Comparison of ENCODE assay signal across 8 cellular contexts in the genomic region with DNA sequence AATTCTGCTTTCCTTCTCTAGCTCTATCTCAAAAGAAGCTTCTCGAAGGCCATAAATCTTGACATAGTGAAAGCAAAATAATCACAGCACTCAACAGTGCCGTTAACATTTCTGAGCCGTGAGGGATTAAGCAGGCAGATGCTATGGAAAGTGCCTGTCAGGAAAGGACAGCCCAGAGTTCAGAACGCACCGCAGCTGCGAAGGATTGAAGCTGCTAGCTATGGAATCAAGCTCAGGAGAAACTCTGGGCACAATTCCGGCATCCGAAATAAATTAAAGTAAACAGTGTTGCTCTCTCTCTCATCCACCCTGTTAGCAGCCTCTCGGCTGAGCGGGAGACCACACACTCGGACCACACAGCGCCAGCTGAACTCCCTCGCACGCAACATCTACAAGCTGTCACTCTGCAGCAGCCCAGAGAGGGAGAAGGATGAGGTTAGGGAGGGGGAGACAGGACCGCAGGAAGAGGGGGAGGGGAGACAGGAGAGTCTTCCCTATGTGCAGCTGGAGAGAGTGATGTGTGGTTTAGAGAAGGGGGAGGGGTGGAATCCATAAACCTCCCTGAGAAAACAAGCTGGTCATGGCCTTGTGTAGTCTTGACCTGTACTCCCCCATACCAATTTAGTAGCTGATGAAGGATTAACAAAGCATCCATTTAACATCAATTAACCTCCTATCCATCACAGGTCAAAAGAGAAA. TPM values are rescaled to one million over a fixed set of nuclear protein-coding genes. Genes with fewer than 3 reads are reported as not detected.
A peak's percentile ranks its signal among the peaks of the same experiment; 100 is the strongest.
DNase-seq lines count a peak whose midpoint lies in the region; ATAC-seq, FAIRE-seq and TF ChIP-seq lines count a peak whose summit lies in the region.
"Had no signal": no experiment of that assay in that cellular context is flagged by ENCODE, and none has a peak within 500 bp of the region (broad histone marks: within the 10 kb centered on the region; RNA-seq: fewer than 3 reads in every experiment).

No MANE protein-coding gene starts in this region.

- H4K20me1 ChIP-seq in GM12878 (ENCODE audit: control insufficient read depth, insufficient read depth), result no peaks in the 10 kb centered on the region
- no peaks in the 10 kb centered on the region for H4K20me1 ChIP-seq in HepG2 (ENCODE audit: insufficient read depth, low read length)

- no peaks in the 10 kb centered on the region for H3K9me3 ChIP-seq in GM12878 (replicated peaks; ENCODE audit: control insufficient read depth, insufficient read depth, low read length)
- no peaks in the 10 kb centered on the region for H3K9me3 ChIP-seq in HepG2 (ENCODE audit: low read length)
- no peaks in the 10 kb centered on the region for H3K9me3 ChIP-seq in aorta (ENCODE audit: control insufficient read depth, low read length)

- H3K27me3 ChIP-seq in GM12878 (replicated peaks in 1 of 2; ENCODE audit: control insufficient read depth in 2 of 2, insufficient read depth in 2 of 2, low read length in 1 of 2) (no peaks in the 10 kb centered on the region), HepG2 (ENCODE audit: control insufficient read depth in 1 of 2, insufficient read depth in 2 of 2, low read length in 2 of 2) (no peaks in the 10 kb centered on the region), aorta (ENCODE audit: control insufficient read depth in 1 of 2, insufficient read depth in 2 of 2, low read length in 1 of 2) (no peaks in the 10 kb centered on the region)

- TF ChIP-seq CTCF in GM12878 (IDR thresholded peaks at IDR 0.05 in 2 of 3, conservative IDR thresholded peaks at IDR 0.05 in 1 of 3; ENCODE audit: control insufficient read depth in 2 of 3, extremely low read depth in 1 of 3, insufficient read depth in 1 of 3, low read depth in 3 of 3, low read length in 3 of 3) (no peak), HepG2 (CRISPR knock-in tag; IDR thresholded peaks at IDR 0.05) (no peak)

- TF ChIP-seq POLR2A in GM12878 (IDR thresholded peaks at IDR 0.05; ENCODE audit: low read depth, low read length) (no peak), HepG2 (IDR thresholded peaks at IDR 0.05; ENCODE audit: insufficient read depth in 1 of 2, low read depth in 2 of 2, low read length in 2 of 2) (no peak)

- H3K79me2 ChIP-seq in GM12878 (ENCODE audit: control insufficient read depth, insufficient read depth, low read length) (peaks cover 17% of the 10 kb centered on the region), HepG2 (ENCODE audit: insufficient read depth, low read length) (peaks cover 25% of the 10 kb centered on the region)

- intact Hi-C loops in GM12878 (cut with micrococcal nuclease; ENCODE audit: unreplicated experiment) (no loop called here), HepG2 (cut with micrococcal nuclease; ENCODE audit: unreplicated experiment) (no loop called here), aorta (cut with DNase I) (no loop called here)

- WGBS in GM12878 (ENCODE audit: insufficient coverage, insufficient replicate concordance, low lambda C conversion rate, missing lambda C conversion rate), result 94% methylated on average over 15 of the region's 15 CpGs
- WGBS in HepG2 (ENCODE audit: low lambda C conversion rate), result 91% methylated on average over 15 of the region's 15 CpGs
- 56 to 67% methylated on average over 15 of the region's 15 CpGs for WGBS in aorta, 2 donors

- DNase-seq in GM04504 (ENCODE audit: low read depth) (peak; percentile 42), NCI-H146 treated with DMSO at 0.1 percent for 48 hours (lab: John Stamatoyannopoulos, UW; ENCODE audit: unreplicated experiment) (peak; percentile 42), GM12878 (ENCODE audit: low read depth, low spot score) (no peak), HepG2 (ENCODE audit: low spot score) (no peak), aorta (no peak)
- DNase-seq: activated B cell treated with CpG ODN at 0.5 μM for 24 hours had no signal

- no TSS peak for BruUV-seq in GM12878 (replicated peaks; lab: Mats Ljungman, UMichigan)
- BruUV-seq in HepG2 (replicated peaks; lab: Mats Ljungman, UMichigan), result no TSS peak

- SMC1A ChIA-PET in GM12878 (lab: Charles Lee; ENCODE audit: uncharacterized antibody, unreplicated experiment), result interaction anchor here (0.9 to 3.7 kb wide), 12 partner anchors 8 to 90 kb away, joined by 3 to 17 read pairs (median 4); no protein-coding TSS in a partner anchor

- FAIRE-seq in GM12878 (lab: Jason Lieb, UNC) (no peak), HepG2 (lab: Jason Lieb, UNC) (no peak)

- H3K9ac ChIP-seq in GM12878 (ENCODE audit: control insufficient read depth, insufficient read depth, low read length) (no peak overlapping the region), HepG2 (ENCODE audit: insufficient read depth, low read depth, low read length) (no peak overlapping the region)

- TF ChIP-seq RAD21 in GM12878 (IDR thresholded peaks at IDR 0.05; ENCODE audit: insufficient read depth, low read depth, low read length) (no peak), HepG2 (CRISPR knock-in tag; IDR thresholded peaks at IDR 0.05) (no peak)

- H3K27ac ChIP-seq in GM12878 (ENCODE audit: control insufficient read depth, insufficient read depth) (peak overlapping the region; percentile 5), HepG2 (ENCODE audit: extremely low read length, insufficient read depth, low read length) (no peak overlapping the region), aorta (ENCODE audit: low read depth in 1 of 2, low read length in 2 of 2) (no peak overlapping the region)

- peaks cover 12% of the 10 kb centered on the region for H3K4me1 ChIP-seq in GM12878 (ENCODE audit: control insufficient read depth, insufficient read depth, low read length)
- peaks cover 6% of the 10 kb centered on the region; the same call in 1 of the 2 replicates for H3K4me1 ChIP-seq in HepG2 (ENCODE audit: insufficient read depth, low read length)
- H3K4me1 ChIP-seq in aorta (ENCODE audit: control insufficient read depth in 1 of 2, insufficient read depth in 2 of 2, low read length in 2 of 2), result peaks cover 0 to 1% of the 10 kb centered on the region in 2 donors

- ATAC-seq in GM12878 (no peak), HepG2 (no peak), aorta (ENCODE audit: low FRiP score) (peak; percentile 44), GM21619 (IDR thresholded peaks at IDR 0.05; ENCODE audit: unreplicated experiment) (no peak), GM21723 (IDR thresholded peaks at IDR 0.05; ENCODE audit: unreplicated experiment) (no peak)

- H3K36me3 ChIP-seq in GM12878 (ENCODE audit: control insufficient read depth in 2 of 2, insufficient read depth in 2 of 2, low read length in 1 of 2), result peaks cover 2 to 8% of the 10 kb centered on the region in 2 experiments; a peak in 2 of 4 replicates
- H3K36me3 ChIP-seq in HepG2 (replicated peaks in 1 of 2; ENCODE audit: control insufficient read depth in 1 of 2, insufficient read depth in 2 of 2, low read length in 2 of 2), result no peaks in the 10 kb centered on the region; a peak in 1 of 5 replicates
- no peaks in the 10 kb centered on the region for H3K36me3 ChIP-seq in aorta (ENCODE audit: control insufficient read depth in 1 of 2, insufficient read depth in 2 of 2, low read length in 1 of 2)

- CTCF ChIA-PET in GM12878 (lab: Yijun Ruan, JAX) (interaction anchor here (0.9 to 1.6 kb wide), 8 partner anchors 11 to 457 kb away, joined by 3 to 6 read pairs (median 4); no protein-coding TSS in a partner anchor), HepG2 (lab: Yijun Ruan, JAX; ENCODE audit: low intra/inter-chr PET ratio, low total read pairs) (no interaction called here)

- H3K4me2 ChIP-seq in GM12878 (ENCODE audit: control insufficient read depth, insufficient read depth) (peak overlapping the region; percentile 86), HepG2 (ENCODE audit: low read depth, low read length) (no peak overlapping the region)

- in situ Hi-C loops in GM12878 (cut with MboI) (no loop called here), HepG2 (cut with HindIII; ENCODE audit: extremely low pct_ligation_motif_present, low pct_unique_long_range_greater_than_20kb) (no loop called here)

- no peak for TF ChIP-seq EP300 in GM12878 (IDR thresholded peaks at IDR 0.05; ENCODE audit: borderline replicate concordance in 1 of 2, control insufficient read depth in 1 of 2, low read depth in 2 of 2, low read length in 2 of 2)
- no peak for TF ChIP-seq EP300 in HepG2 (IDR thresholded peaks at IDR 0.05; ENCODE audit: low read depth in 2 of 2, low read length in 2 of 2)
- TF ChIP-seq EP300 in HepG2 (CRISPR knock-in tag; IDR thresholded peaks at IDR 0.05; ENCODE audit: borderline replicate concordance), result no peak

- H3K4me3 ChIP-seq in GM12878 (peak overlapping the region; percentile 59), HepG2 (replicated peaks in 1 of 3; ENCODE audit: insufficient read depth in 1 of 3, low read depth in 2 of 3, low read length in 3 of 3) (no peak overlapping the region), aorta (ENCODE audit: low read length in 2 of 2) (no peak overlapping the region)

- POLR2A ChIA-PET in GM12878 (lab: Charles Lee) (interaction anchor here (0.9 to 1.9 kb wide), 3 partner anchors 9 to 23 kb away, joined by 3 to 10 read pairs (median 3); partner anchors contain the start of gene EXOC2), HepG2 (lab: Yijun Ruan, JAX) (interaction anchor here (1.3 kb wide), 1 partner anchor 9 kb away, joined by 5 read pairs; the partner anchor contains the start of gene EXOC2)

- no peak overlapping the region for H2AFZ ChIP-seq in GM12878 (ENCODE audit: control insufficient read depth, low read depth, low read length)
- H2AFZ ChIP-seq in HepG2 (ENCODE audit: low read length), result no peak overlapping the region

- RAD21 ChIA-PET in GM12878 (lab: Charles Lee; ENCODE audit: unreplicated experiment), result interaction anchor here (0.7 to 1.6 kb wide), 2 partner anchors 54 to 495 kb away, joined by 3 to 4 read pairs; no protein-coding TSS in a partner anchor

RNA-seq across cellular contexts. Expression of gene EXOC2, which starts 9.0 kb away (rescaled TPM):
- total RNA-seq in GM12878 (2013; cell fraction: nucleolus; rRNA removed), result 51.2 and 56.7 TPM in 2 replicates
- total RNA-seq in GM12878 (2014; rRNA removed) (21.9 and 26.2 TPM in 2 replicates), GM12878 (2014; rRNA removed; fragmentation: Illumina TruSeq; extraction: Trizol) (22.0 and 22.3 TPM in 2 replicates), GM12878 (2021) (19.0 and 22.1 TPM in 2 replicates), HepG2 (2016; rRNA removed; fragmentation: Illumina TruSeq; extraction: Trizol) (22.9 and 36.6 TPM in 2 replicates), aorta (10 to 100 TPM; 18.0 to 22.8 TPM)
- 8.7 TPM for polyA plus RNA-seq in GM12878 (2011; ENCODE audit: low read depth)
- polyA plus RNA-seq in GM12878 (2011; rRNA removed) (24.8 and 30.0 TPM in 2 replicates), GM12878 (2014; fragmentation: Illumina TruSeq; extraction: Trizol) (19.5 and 20.7 TPM in 2 replicates), GM12878 (2014; fragmentation: Nextera tagmentation; extraction: Ambion mirVana) (10 to 100 TPM in 1 of 2 experiments, 1 to 10 TPM in 1; 8.7 to 11.6 TPM), GM12878 (2014; rRNA removed) (12.8 and 15.6 TPM in 2 replicates), GM12878 (2016; fragmentation: Nextera tagmentation; extraction: Ambion mirVana) (10 to 100 TPM; 29.3 to 32.8 TPM), HepG2 (2011; rRNA removed) (12.6 and 12.9 TPM in 2 replicates), aorta (1 to 10 TPM; 3.4 to 5.4 TPM)
- 17.4 and 18.2 TPM in 2 replicates for polyA plus RNA-seq in GM12878 (2011; cell fraction: cytosol; rRNA removed)
- polyA plus RNA-seq in GM12878 (2011; cell fraction: nucleus; rRNA removed), result 17.1 and 19.3 TPM in 2 replicates
- 10.6 and 10.9 TPM in 2 replicates for polyA plus RNA-seq in GM12878 (2012)
- polyA minus RNA-seq in GM12878 (2011; rRNA and poly(A)+ RNA removed), result 47.2 and 48.8 TPM in 2 replicates
- 13.1 and 14.5 TPM in 2 replicates for polyA minus RNA-seq in GM12878 (2011; cell fraction: cytosol; rRNA and poly(A)+ RNA removed)
- 23.6 and 36.8 TPM in 2 replicates for polyA minus RNA-seq in GM12878 (2011; cell fraction: nucleus; rRNA and poly(A)+ RNA removed)
- 6.8 and 7.3 TPM in 2 replicates for total RNA-seq in HepG2 (2016; cell fraction: cytosol; rRNA removed; fragmentation: Illumina TruSeq; extraction: Trizol; ENCODE audit: low read depth)
- total RNA-seq in HepG2 (2016; cell fraction: insoluble cytoplasmic fraction; rRNA removed; fragmentation: Illumina TruSeq; extraction: Trizol), result 22.6 and 31.6 TPM in 2 replicates
- total RNA-seq in HepG2 (2016; cell fraction: membrane; rRNA removed; fragmentation: Illumina TruSeq; extraction: Trizol), result 7.4 and 8.0 TPM in 2 replicates
- total RNA-seq in HepG2 (2016; cell fraction: nucleus; rRNA removed; fragmentation: Illumina TruSeq; extraction: Trizol), result 22.2 and 23.8 TPM in 2 replicates
- polyA plus RNA-seq in HepG2 (2011; cell fraction: cytosol; rRNA removed), result 9.3 and 11.0 TPM in 2 replicates
- polyA plus RNA-seq in HepG2 (2011; cell fraction: nucleus; rRNA removed), result 14.9 and 16.2 TPM in 2 replicates
- 10.6 and 14.3 TPM in 2 replicates for polyA plus RNA-seq in HepG2 (2012)
- polyA plus RNA-seq in HepG2 (2016; cell fraction: cytosol; fragmentation: Illumina TruSeq; extraction: Trizol; ENCODE audit: low read depth), result 3.4 and 4.8 TPM in 2 replicates
- polyA plus RNA-seq in HepG2 (2016; cell fraction: insoluble cytoplasmic fraction; fragmentation: Illumina TruSeq; extraction: Trizol; ENCODE audit: low read depth), result 23.3 and 23.8 TPM in 2 replicates
- polyA plus RNA-seq in HepG2 (2016; cell fraction: membrane; fragmentation: Illumina TruSeq; extraction: Trizol; ENCODE audit: low read depth), result 3.8 and 4.6 TPM in 2 replicates
- polyA plus RNA-seq in HepG2 (2016; cell fraction: nucleus; fragmentation: Illumina TruSeq; extraction: Trizol; ENCODE audit: insufficient read depth, low read depth), result 17.0 and 17.2 TPM in 2 replicates
- 28.4 and 31.4 TPM in 2 replicates for polyA minus RNA-seq in HepG2 (2011; rRNA and poly(A)+ RNA removed; ENCODE audit: low replicate concordance)
- 19.6 and 19.7 TPM in 2 replicates for polyA minus RNA-seq in HepG2 (2011; cell fraction: cytosol; rRNA and poly(A)+ RNA removed)
- polyA minus RNA-seq in HepG2 (2011; cell fraction: nucleus; rRNA and poly(A)+ RNA removed), result 41.3 and 44.3 TPM in 2 replicates

RNA-seq across cellular contexts. Expression of gene HUS1B, which starts 27.0 kb away (rescaled TPM):
- total RNA-seq in GM12878 (2013; cell fraction: nucleolus; rRNA removed), result 12.0 and 15.1 TPM in 2 replicates
- 0.68 and 1.1 TPM in 2 replicates for total RNA-seq in GM12878 (2014; rRNA removed)
- 0.27 and 0.51 TPM in 2 replicates for total RNA-seq in GM12878 (2014; rRNA removed; fragmentation: Illumina TruSeq; extraction: Trizol)
- total RNA-seq in GM12878 (2021), result 0.45 and 1.3 TPM in 2 replicates
- polyA plus RNA-seq in GM12878 (2011; ENCODE audit: low read depth), result not detected
- polyA plus RNA-seq in GM12878 (2011; rRNA removed), result 0.11 and 0.24 TPM in 2 replicates
- 0.19 and 0.53 TPM in 2 replicates for polyA plus RNA-seq in GM12878 (2011; cell fraction: cytosol; rRNA removed)
- 1.1 and 1.5 TPM in 2 replicates for polyA plus RNA-seq in GM12878 (2011; cell fraction: nucleus; rRNA removed)
- polyA plus RNA-seq in GM12878 (2012), result 0.27 and 0.42 TPM in 2 replicates
- 0.13 TPM in 1 of 2 replicates, not detected in the other for polyA plus RNA-seq in GM12878 (2014; fragmentation: Illumina TruSeq; extraction: Trizol)
- not detected for polyA plus RNA-seq in GM12878 (2014; fragmentation: Nextera tagmentation; extraction: Ambion mirVana)
- polyA plus RNA-seq in GM12878 (2014; rRNA removed), result 1.0 TPM in 1 of 2 replicates, not detected in the other
- polyA plus RNA-seq in GM12878 (2016; fragmentation: Nextera tagmentation; extraction: Ambion mirVana), result 1 to 10 TPM in 1 of 2 experiments, under 1 TPM in 1; 0.86 to 1.1 TPM
- 1.0 TPM in 1 of 2 replicates, not detected in the other for polyA minus RNA-seq in GM12878 (2011; rRNA and poly(A)+ RNA removed)
- 1.6 TPM in 1 of 2 replicates, not detected in the other for polyA minus RNA-seq in GM12878 (2011; cell fraction: cytosol; rRNA and poly(A)+ RNA removed)
- 3.0 and 10.3 TPM in 2 replicates for polyA minus RNA-seq in GM12878 (2011; cell fraction: nucleus; rRNA and poly(A)+ RNA removed)
- 0.40 TPM in 1 of 2 replicates, not detected in the other for total RNA-seq in HepG2 (2016; rRNA removed; fragmentation: Illumina TruSeq; extraction: Trizol)
- total RNA-seq in HepG2 (2016; cell fraction: cytosol; rRNA removed; fragmentation: Illumina TruSeq; extraction: Trizol; ENCODE audit: low read depth), result not detected in 2 replicates
- total RNA-seq in HepG2 (2016; cell fraction: insoluble cytoplasmic fraction; rRNA removed; fragmentation: Illumina TruSeq; extraction: Trizol), result 0.31 and 0.50 TPM in 2 replicates
- total RNA-seq in HepG2 (2016; cell fraction: membrane; rRNA removed; fragmentation: Illumina TruSeq; extraction: Trizol), result 0.17 TPM in 1 of 2 replicates, not detected in the other
- total RNA-seq in HepG2 (2016; cell fraction: nucleus; rRNA removed; fragmentation: Illumina TruSeq; extraction: Trizol), result 1.4 and 1.8 TPM in 2 replicates
- 0.18 TPM in 1 of 2 replicates, not detected in the other for polyA plus RNA-seq in HepG2 (2011; rRNA removed)
- 0.12 and 0.32 TPM in 2 replicates for polyA plus RNA-seq in HepG2 (2011; cell fraction: cytosol; rRNA removed)
- 0.93 and 1.2 TPM in 2 replicates for polyA plus RNA-seq in HepG2 (2011; cell fraction: nucleus; rRNA removed)
- 0.19 TPM in 1 of 2 replicates, not detected in the other for polyA plus RNA-seq in HepG2 (2012)
- polyA plus RNA-seq in HepG2 (2016; cell fraction: cytosol; fragmentation: Illumina TruSeq; extraction: Trizol; ENCODE audit: low read depth), result 0.10 and 0.22 TPM in 2 replicates
- 0.47 TPM in 1 of 2 replicates, not detected in the other for polyA plus RNA-seq in HepG2 (2016; cell fraction: insoluble cytoplasmic fraction; fragmentation: Illumina TruSeq; extraction: Trizol; ENCODE audit: low read depth)
- 0.18 and 0.33 TPM in 2 replicates for polyA plus RNA-seq in HepG2 (2016; cell fraction: membrane; fragmentation: Illumina TruSeq; extraction: Trizol; ENCODE audit: low read depth)
- polyA plus RNA-seq in HepG2 (2016; cell fraction: nucleus; fragmentation: Illumina TruSeq; extraction: Trizol; ENCODE audit: insufficient read depth, low read depth), result not detected in 2 replicates
- 0.63 and 2.4 TPM in 2 replicates for polyA minus RNA-seq in HepG2 (2011; rRNA and poly(A)+ RNA removed; ENCODE audit: low replicate concordance)
- not detected in 2 replicates for polyA minus RNA-seq in HepG2 (2011; cell fraction: cytosol; rRNA and poly(A)+ RNA removed)
- 4.5 and 5.0 TPM in 2 replicates for polyA minus RNA-seq in HepG2 (2011; cell fraction: nucleus; rRNA and poly(A)+ RNA removed)
- 1 to 10 TPM; 1.4 to 2.4 TPM for total RNA-seq in aorta
- polyA plus RNA-seq in aorta, result under 1 TPM in 1 of 2 donors, not detected in 1; 0.38 TPM

Comparison
In these comparisons a context has a peak if more than half of its experiments do, and no peak if none do; other contexts are left out.
1. DNase-seq: peak in GM04504 (single experiment) and NCI-H146 treated with DMSO at 0.1 percent for 48 hours (single experiment); none in GM12878 (single experiment), HepG2 (single experiment) and aorta (0 of 2).